ENCODE assay signal across 11 cellular contexts in the genomic region with DNA sequence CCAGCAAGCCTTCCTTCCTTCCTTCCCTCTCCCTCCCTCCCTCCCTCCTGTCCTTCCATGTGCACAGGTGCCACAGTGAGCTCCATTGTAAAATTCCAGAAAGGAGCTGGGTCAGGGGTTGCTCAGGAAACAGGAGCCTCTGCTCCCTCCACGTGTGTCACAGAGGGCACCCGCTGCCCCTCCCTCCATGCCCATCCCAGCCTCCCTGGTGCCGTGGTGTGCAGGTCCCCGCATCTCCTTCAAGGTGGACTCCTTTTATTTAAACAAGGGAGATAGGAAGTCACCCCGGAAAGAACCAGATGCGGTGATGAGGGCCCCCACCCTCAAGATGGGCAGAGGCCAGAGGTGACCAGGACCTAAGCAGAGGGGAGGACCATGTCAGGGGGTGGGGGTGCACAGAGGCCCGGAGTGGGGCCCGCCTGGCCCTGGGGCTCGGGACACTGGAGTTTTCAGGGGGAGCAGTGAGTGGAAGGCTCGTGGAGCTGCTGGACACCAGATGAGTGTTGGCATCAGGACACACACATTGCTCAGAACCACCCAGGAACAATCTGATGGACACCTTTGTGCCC.
DNase-seq lines count a peak whose midpoint lies in the region; ATAC-seq and TF ChIP-seq lines count a peak whose summit lies in the region.
"Had no signal": no experiment of that assay in that cellular context is flagged by ENCODE, and none has a peak within 500 bp of the region (broad histone marks: within the 10 kb centered on the region; RNA-seq: fewer than 3 reads in every experiment).

No MANE protein-coding gene starts in this region.

- no peak overlapping the region; the same call in 1 of the 2 replicates for H3K4ac ChIP-seq in IMR-90 (ENCODE audit: low read depth, low read length)

- H3K79me1 ChIP-seq in IMR-90 (ENCODE audit: low read depth in 1 of 2, low read length in 2 of 2), result no peaks in the 10 kb centered on the region; a peak in 1 of 4 replicates

- H4K91ac ChIP-seq in IMR-90 (ENCODE audit: insufficient read depth, low read depth, low read length), result no peak overlapping the region

- peaks cover 0 to 10% of the 10 kb centered on the region in 2 donors for H3K4me1 ChIP-seq in right atrium auricular region
- H3K4me1 ChIP-seq in IMR-90 (ENCODE audit: control insufficient read depth, insufficient read depth, low read length), result peaks cover 2% of the 10 kb centered on the region; the same call in 1 of the 2 replicates

- peaks cover 7% of the 10 kb centered on the region for H3K9me1 ChIP-seq in IMR-90 (ENCODE audit: insufficient read depth, low read length)

- H3K9me3 ChIP-seq in right atrium auricular region (no peaks in the 10 kb centered on the region), IMR-90 (ENCODE audit: control insufficient read depth, insufficient read depth, low read length) (no peaks in the 10 kb centered on the region)
- H3K9me3 ChIP-seq: HAP-1 had no signal

- H2BK15ac ChIP-seq in IMR-90 (ENCODE audit: low read depth, low read length), result no peak overlapping the region

- H3K23ac ChIP-seq in IMR-90 (ENCODE audit: low read depth, low read length), result no peak overlapping the region

- no peak for DNase-seq in Right ventricle myocardium superior
- no peak for DNase-seq in right atrium auricular region (ENCODE audit: low spot score)
- no peak for DNase-seq in IMR-90
- DNase-seq in omental fat pad (ENCODE audit: low spot score), result no peak
- DNase-seq in KBM-7, result no peak
- DNase-seq in NCI-H1694 (lab: John Stamatoyannopoulos, UW), result no peak
- DNase-seq in islet precursor cell, result no peak

- H2BK5ac ChIP-seq in IMR-90 (ENCODE audit: low read depth, low read length, poor library complexity, severe bottlenecking), result no peak overlapping the region

- H3K14ac ChIP-seq in IMR-90 (replicated peaks; ENCODE audit: low read depth, low read length), result no peak overlapping the region

- H4K20me1 ChIP-seq in IMR-90 (ENCODE audit: insufficient read depth, low read length), result no peaks in the 10 kb centered on the region

- dilution Hi-C loops in IMR-90 (cut with HindIII; ENCODE audit: low sequenced_read_pairs, unreplicated experiment), result no loop called here

- no peak overlapping the region for H2BK20ac ChIP-seq in IMR-90 (ENCODE audit: low read depth, low read length)

- H3K4me3 ChIP-seq in right atrium auricular region (no peak overlapping the region), IMR-90 (ENCODE audit: insufficient read depth, low read depth, low read length) (no peak overlapping the region)
- H3K4me3 ChIP-seq: HAP-1 had no signal

- H3K27ac ChIP-seq in right atrium auricular region, result no peak overlapping the region
- no peak overlapping the region for H3K27ac ChIP-seq in IMR-90 (ENCODE audit: insufficient read depth, low read length)
- H3K27ac ChIP-seq: 22Rv1, HL-60 had no signal

- H4K8ac ChIP-seq in IMR-90 (ENCODE audit: low read depth in 2 of 2, low read length in 2 of 2), result peak overlapping the region in 1 of 2 experiments; percentile 66; a peak in 1 of 4 replicates

- no peak for TF ChIP-seq POLR2A in IMR-90 (IDR thresholded peaks at IDR 0.05; ENCODE audit: low read depth, low read length)

- H3K27me3 ChIP-seq in right atrium auricular region (no peaks in the 10 kb centered on the region), IMR-90 (ENCODE audit: control insufficient read depth, insufficient read depth, low read length) (no peaks in the 10 kb centered on the region; the same call in 1 of the 2 replicates)

- no peak overlapping the region; the same call in 1 of the 2 replicates for H2AK5ac ChIP-seq in IMR-90 (ENCODE audit: low read depth, low read length)

- no peak overlapping the region for H2AK9ac ChIP-seq in IMR-90 (replicated peaks; ENCODE audit: low read depth, low read length, poor library complexity)

- H3K4me2 ChIP-seq in IMR-90 (ENCODE audit: low read depth, low read length), result no peak overlapping the region

- in situ Hi-C loops in IMR-90 (cut with MboI; ENCODE audit: low sequenced_read_pairs), result loop anchor here (10.0 to 25.0 kb wide), 3 partner anchors 123 to 403 kb away; a partner anchor contains a TSS
- in situ Hi-C loops in KBM-7 (cut with MboI; ENCODE audit: low pct_unique_long_range_greater_than_20kb, low sequenced_read_pairs), result loop anchor here (25.0 kb wide), 1 partner anchor 410 kb away; no protein-coding TSS in a partner anchor

- ATAC-seq in Right ventricle myocardium superior (ENCODE audit: poor library complexity) (peak; percentile 4), IMR-90 (ENCODE audit: low read depth) (no peak), esophagus mucosa (peak; percentile 6), omental fat pad (ENCODE audit: low FRiP score) (peak; percentile 6)

- no TSS peak for BruUV-seq in IMR-90 (replicated peaks; lab: Mats Ljungman, UMichigan)

- H3K36me3 ChIP-seq in right atrium auricular region, result peaks cover 14% of the 10 kb centered on the region
- peaks cover 6% of the 10 kb centered on the region for H3K36me3 ChIP-seq in IMR-90 (ENCODE audit: control insufficient read depth, insufficient read depth, low read length)
- H3K36me3 ChIP-seq: HAP-1 had no signal

- intact Hi-C loops in Right ventricle myocardium superior (cut with DNase I), result loop anchor here (5.0 kb wide), 1 partner anchor 120 kb away; a partner anchor contains a TSS
- intact Hi-C loops in IMR-90 (cut with micrococcal nuclease), result loop anchor here (5.0 kb wide), 1 partner anchor 300 kb away; a partner anchor contains a TSS

- no peak overlapping the region for H3K56ac ChIP-seq in IMR-90 (ENCODE audit: extremely low read depth, insufficient read depth, low read length)

- no peak overlapping the region for H2BK120ac ChIP-seq in IMR-90 (ENCODE audit: low read depth, low read length)

- no peak overlapping the region for H3K18ac ChIP-seq in IMR-90 (ENCODE audit: low read depth, low read length)

- TF ChIP-seq RAD21 in IMR-90 (IDR thresholded peaks at IDR 0.05; ENCODE audit: low read length), result no peak

- peak overlapping the region; percentile 71 for H2AFZ ChIP-seq in IMR-90 (replicated peaks; ENCODE audit: low read length, poor library complexity)

- TF ChIP-seq CTCF in right atrium auricular region (IDR thresholded peaks at IDR 0.05) (no peak), IMR-90 (conservative IDR thresholded peaks at IDR 0.05; ENCODE audit: low read depth, low read length) (no peak), omental fat pad (IDR thresholded peaks at IDR 0.05) (no peak)

- WGBS in IMR-90 (ENCODE audit: extremely low coverage in 2 of 2, insufficient read length in 1 of 2), 2 experiments, result no CpG with 5 or more reads among the region's 10 CpGs

- no peak overlapping the region; the same call in 1 of the 2 replicates for H4K5ac ChIP-seq in IMR-90 (ENCODE audit: low read depth, low read length)

- H3K9ac ChIP-seq in IMR-90 (ENCODE audit: low read depth, low read length), result no peak overlapping the region

- CTCF ChIA-PET in IMR-90 (lab: Yijun Ruan, JAX), result interaction anchor here (1.5 to 2.3 kb wide), 2 partner anchors 10 to 121 kb away, joined by 4 to 8 read pairs; a partner anchor contains a TSS

- POLR2A ChIA-PET in IMR-90 (lab: Charles Lee; ENCODE audit: unreplicated experiment), result no interaction called here

TF ChIP-seq in IMR-90, 13 proteins besides CTCF, POLR2A, EP300 and RAD21:
- no peak for TF ChIP-seq SMC3 (IDR thresholded peaks at IDR 0.05; ENCODE audit: low read depth, low read length)
- TF ChIP-seq BHLHE40 (IDR thresholded peaks at IDR 0.05; ENCODE audit: low read depth, low read length), result no peak
- no peak for TF ChIP-seq MAZ (IDR thresholded peaks at IDR 0.05; ENCODE audit: borderline replicate concordance, low read depth, low read length)
- no peak for TF ChIP-seq NFE2L2 (IDR thresholded peaks at IDR 0.05; ENCODE audit: low read depth, low read length)
- TF ChIP-seq RFX5 (IDR thresholded peaks at IDR 0.05; ENCODE audit: low read depth, low read length), result no peak
- no peak for TF ChIP-seq CHD1 (IDR thresholded peaks at IDR 0.05; ENCODE audit: low read depth, low read length)
